ENCODE assay signal across 17 cellular contexts in genomic region chr5:41009228-41009627, GRCh38.
DNase-seq lines count a peak whose midpoint lies in the region; ATAC-seq lines count a peak whose summit lies in the region.
"Had no signal": no experiment of that assay in that cellular context is flagged by ENCODE, and none has a peak within 500 bp of the region (broad histone marks: within the 10 kb centered on the region; RNA-seq: fewer than 3 reads in every experiment).

No MANE protein-coding gene starts in this region.

- peak overlapping the region; percentile 54 for H3K27ac ChIP-seq in ACC112 (ENCODE audit: low read depth, low read length)
- H3K27ac ChIP-seq: cardiac muscle cell, prostate gland, WERI-Rb-1 had no signal

- ATAC-seq in left cardiac atrium: peak in 1 of 2 donors; percentile 79
- no peak for ATAC-seq in T-cell (replicated peaks in 1 of 4)

- no peaks in the 10 kb centered on the region for H3K79me2 ChIP-seq in ACC112 (ENCODE audit: control insufficient read depth, insufficient read depth, low read length, unreplicated experiment)

- peaks cover 3 to 4% of the 10 kb centered on the region in 2 donors for H3K27me3 Mint-ChIP-seq in T-cell

- no peak overlapping the region for H3K27ac Mint-ChIP-seq in T-cell

- CTCF ChIA-PET in T-cell (lab: Charles Lee): no interaction called here

- POLR2A ChIA-PET in T-cell (lab: Charles Lee): no interaction called here

- H3K27me3 ChIP-seq in ACC112 (ENCODE audit: insufficient read depth, low read length): no peaks in the 10 kb centered on the region
- H3K27me3 ChIP-seq: cardiac muscle cell had no signal

- no peaks in the 10 kb centered on the region for H3K36me3 ChIP-seq in ACC112 (ENCODE audit: insufficient read depth, low read length)
- H3K36me3 ChIP-seq: cardiac muscle cell, prostate gland, WERI-Rb-1 had no signal

- H2AFZ ChIP-seq in ACC112 (ENCODE audit: low read length, unreplicated experiment): peak overlapping the region; percentile 36

- H3K4me3 ChIP-seq in ACC112 (ENCODE audit: low read depth, low read length): no peak overlapping the region
- H3K4me3 ChIP-seq: cardiac muscle cell, prostate gland had no signal

- H3K4me3 Mint-ChIP-seq in T-cell: no peak overlapping the region

- H3K9me3 Mint-ChIP-seq in T-cell: peaks cover 0 to 4% (median 2%) of the 10 kb centered on the region in 3 donors

- H3K4me1 Mint-ChIP-seq in T-cell: no peaks in the 10 kb centered on the region

- H3K4me1 ChIP-seq in ACC112 (ENCODE audit: control insufficient read depth, insufficient read depth, low read length, unreplicated experiment): peaks cover 16% of the 10 kb centered on the region
- H3K4me1 ChIP-seq: prostate gland had no signal

- DNase-seq in HT1080 (ENCODE audit: low read depth): peak; percentile 86
- peak; percentile 34 to 62 for DNase-seq in SW 1271 (lab: John Stamatoyannopoulos, UW)
- peak; percentile 43 for DNase-seq in left cardiac atrium
- DNase-seq in KBM-7: no peak
- DNase-seq in NCI-H2171 treated with DMSO at 0.1 percent for 48 hours (lab: John Stamatoyannopoulos, UW): no peak
- no peak for DNase-seq in T-cell
- DNase-seq in NCI-H187 (lab: John Stamatoyannopoulos, UW): no peak
- DNase-seq: activated gamma-delta T cell treated with Interleukin-2 at 50 U/mL for 16 hours, DMS 273 treated with DMSO at 0.1 percent for 48 hours, glutamatergic neuron, NCI-H1436, NCI-H526 treated with DMSO at 0.1 percent for 48 hours, SIG-M5, WERI-Rb-1 had no signal

- in situ Hi-C loops in KBM-7 (cut with MboI; ENCODE audit: low pct_unique_long_range_greater_than_20kb, low sequenced_read_pairs): no loop called here

- H3K36me3 Mint-ChIP-seq in T-cell: no peaks in the 10 kb centered on the region

- intact Hi-C loops in left cardiac atrium (cut with DNase I): no loop called here

Comparison
In these comparisons a context has a peak if more than half of its experiments do, and no peak if none do; other contexts are left out.
1. DNase-seq: peak in HT1080 (single experiment), SW 1271 (2 of 2) and left cardiac atrium (single experiment); none in KBM-7 (single experiment), NCI-H2171 treated with DMSO at 0.1 percent for 48 hours (single experiment), T-cell (0 of 34) and NCI-H187 (0 of 2).